16 cellular contexts compared by ENCODE assay signal in genomic region chr6:10756085-10756484, GRCh38.
"Had no signal": no experiment of that assay in that cellular context is flagged by ENCODE, and none has a peak within 500 bp of the region (broad histone marks: within the 10 kb centered on the region; RNA-seq: fewer than 3 reads in every experiment).

No MANE protein-coding gene starts in this region.

- DNase-seq: activated CD4-positive, alpha-beta T cell treated with anti-CD3 and anti-CD28 coated beads, Interleukin-2, amount 10 ng/mL, durations not matched to agents 7 days and 5 days; activated CD4-positive, CD25-positive, alpha-beta regulatory T cell; activated naive CD4-positive, alpha-beta T cell treated with anti-CD3 and anti-CD28 coated beads, Interleukin-2, amount 10 ng/mL, durations not matched to agents 7 days and 5 days; amygdala; dermis blood vessel endothelial cell; effector memory CD4-positive, alpha-beta T cell; heart right ventricle; left lung; right cardiac atrium; stimulated activated CD4-positive, alpha-beta T cell treated with anti-CD3 and anti-CD28 coated beads, Interleukin-15, amount 100 ng/mL, for 24 hours; stimulated activated CD4-positive, alpha-beta T cell treated with anti-CD3 and anti-CD28 coated beads, Interleukin-2, amount 100 ng/mL, for 48 hours; T1000; tibial artery had no signal

- H3K36me3 ChIP-seq: prostate gland had no signal

- H3K27me3 Mint-ChIP-seq: activated CD4-positive, alpha-beta T cell treated with anti-CD3 and anti-CD28 coated beads, Interleukin-2, amount 10 ng/mL, durations not matched to agents 7 days and 5 days; activated naive CD4-positive, alpha-beta T cell treated with anti-CD3 and anti-CD28 coated beads, Interleukin-2, amount 10 ng/mL, durations not matched to agents 7 days and 5 days had no signal

- H3K9me3 Mint-ChIP-seq: activated CD4-positive, alpha-beta T cell treated with anti-CD3 and anti-CD28 coated beads, Interleukin-2, amount 10 ng/mL, durations not matched to agents 7 days and 5 days; activated naive CD4-positive, alpha-beta T cell treated with anti-CD3 and anti-CD28 coated beads, Interleukin-2, amount 10 ng/mL, durations not matched to agents 7 days and 5 days had no signal

- H3K9me3 ChIP-seq: esophagus muscularis mucosa, heart right ventricle, left lung, prostate gland, tibial artery had no signal

- H3K4me3 ChIP-seq: esophagus muscularis mucosa, heart right ventricle, left lung, prostate gland, skin epidermis, tibial artery had no signal

- H3K4me1 ChIP-seq: prostate gland, tibial artery had no signal

- H3K27ac ChIP-seq: esophagus muscularis mucosa, heart right ventricle, left lung, prostate gland, skin epidermis, tibial artery had no signal

- H3K27ac Mint-ChIP-seq: activated CD4-positive, alpha-beta T cell treated with anti-CD3 and anti-CD28 coated beads, Interleukin-2, amount 10 ng/mL, durations not matched to agents 7 days and 5 days; activated naive CD4-positive, alpha-beta T cell treated with anti-CD3 and anti-CD28 coated beads, Interleukin-2, amount 10 ng/mL, durations not matched to agents 7 days and 5 days had no signal

- ATAC-seq: heart right ventricle, left lung, right cardiac atrium had no signal

- H3K27me3 ChIP-seq: esophagus muscularis mucosa, heart right ventricle, left lung, tibial artery had no signal

- H3K4me3 Mint-ChIP-seq: activated CD4-positive, alpha-beta T cell treated with anti-CD3 and anti-CD28 coated beads, Interleukin-2, amount 10 ng/mL, durations not matched to agents 7 days and 5 days; activated naive CD4-positive, alpha-beta T cell treated with anti-CD3 and anti-CD28 coated beads, Interleukin-2, amount 10 ng/mL, durations not matched to agents 7 days and 5 days had no signal
